Comparison of ENCODE assay signal across 1 cellular context in the genomic region with DNA sequence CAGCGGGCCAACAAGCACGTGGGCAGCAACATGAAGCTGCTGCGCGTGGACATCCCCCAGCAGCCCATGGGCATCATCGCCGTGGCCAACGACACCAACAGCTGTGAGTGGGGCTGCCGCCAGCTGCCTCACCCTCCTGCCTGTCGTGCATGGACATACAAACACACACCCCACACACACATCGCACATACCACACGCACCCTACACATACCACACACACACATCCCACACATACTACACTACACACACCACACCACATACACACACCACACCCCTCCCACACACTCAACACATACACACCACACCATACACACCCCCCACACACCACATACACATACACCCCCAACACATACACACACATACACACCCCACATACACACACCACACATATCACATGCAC.
TF ChIP-seq lines count a peak whose summit lies in the region.

No MANE protein-coding gene starts in this region.

TF ChIP-seq in H1, 55 proteins besides CTCF, POLR2A, EP300 and RAD21:
- TF ChIP-seq, protein P1, sequence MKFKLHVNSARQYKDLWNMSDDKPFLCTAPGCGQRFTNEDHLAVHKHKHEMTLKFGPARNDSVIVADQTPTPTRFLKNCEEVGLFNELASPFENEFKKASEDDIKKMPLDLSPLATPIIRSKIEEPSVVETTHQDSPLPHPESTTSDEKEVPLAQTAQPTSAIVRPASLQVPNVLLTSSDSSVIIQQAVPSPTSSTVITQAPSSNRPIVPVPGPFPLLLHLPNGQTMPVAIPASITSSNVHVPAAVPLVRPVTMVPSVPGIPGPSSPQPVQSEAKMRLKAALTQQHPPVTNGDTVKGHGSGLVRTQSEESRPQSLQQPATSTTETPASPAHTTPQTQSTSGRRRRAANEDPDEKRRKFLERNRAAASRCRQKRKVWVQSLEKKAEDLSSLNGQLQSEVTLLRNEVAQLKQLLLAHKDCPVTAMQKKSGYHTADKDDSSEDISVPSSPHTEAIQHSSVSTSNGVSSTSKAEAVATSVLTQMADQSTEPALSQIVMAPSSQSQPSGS (IDR thresholded peaks at IDR 0.05; ENCODE audit: low read length) = no peak
- TF ChIP-seq TCF12 (IDR thresholded peaks at IDR 0.05; ENCODE audit: low read depth, low read length) = no peak
- TF ChIP-seq GABPA (IDR thresholded peaks at IDR 0.05; ENCODE audit: borderline replicate concordance, insufficient read depth, low read length) = no peak
- TF ChIP-seq ZNF274 (IDR thresholded peaks at IDR 0.05; ENCODE audit: borderline replicate concordance, extremely low read depth, low read length) = no peak
- no peak for TF ChIP-seq FOSL1 (IDR thresholded peaks at IDR 0.05; ENCODE audit: insufficient read depth, low read depth, low read length)
- TF ChIP-seq BRCA1 (IDR thresholded peaks at IDR 0.05; ENCODE audit: low read depth, low read length) = no peak
- TF ChIP-seq RFX5 (IDR thresholded peaks at IDR 0.05; ENCODE audit: borderline replicate concordance, low read depth, low read length) = no peak
- no peak for TF ChIP-seq POU5F1 (IDR thresholded peaks at IDR 0.05; ENCODE audit: low read depth, low read length)
- no peak for TF ChIP-seq TEAD4 (IDR thresholded peaks at IDR 0.05; ENCODE audit: low read depth, low read length)
- TF ChIP-seq SIRT6 (IDR thresholded peaks at IDR 0.05; ENCODE audit: low read length) = no peak
- no peak for TF ChIP-seq ASH2L (IDR thresholded peaks at IDR 0.05; ENCODE audit: low read length)
TF ChIP-seq in H1: peak in this region for 0.
